In the genomic region with DNA sequence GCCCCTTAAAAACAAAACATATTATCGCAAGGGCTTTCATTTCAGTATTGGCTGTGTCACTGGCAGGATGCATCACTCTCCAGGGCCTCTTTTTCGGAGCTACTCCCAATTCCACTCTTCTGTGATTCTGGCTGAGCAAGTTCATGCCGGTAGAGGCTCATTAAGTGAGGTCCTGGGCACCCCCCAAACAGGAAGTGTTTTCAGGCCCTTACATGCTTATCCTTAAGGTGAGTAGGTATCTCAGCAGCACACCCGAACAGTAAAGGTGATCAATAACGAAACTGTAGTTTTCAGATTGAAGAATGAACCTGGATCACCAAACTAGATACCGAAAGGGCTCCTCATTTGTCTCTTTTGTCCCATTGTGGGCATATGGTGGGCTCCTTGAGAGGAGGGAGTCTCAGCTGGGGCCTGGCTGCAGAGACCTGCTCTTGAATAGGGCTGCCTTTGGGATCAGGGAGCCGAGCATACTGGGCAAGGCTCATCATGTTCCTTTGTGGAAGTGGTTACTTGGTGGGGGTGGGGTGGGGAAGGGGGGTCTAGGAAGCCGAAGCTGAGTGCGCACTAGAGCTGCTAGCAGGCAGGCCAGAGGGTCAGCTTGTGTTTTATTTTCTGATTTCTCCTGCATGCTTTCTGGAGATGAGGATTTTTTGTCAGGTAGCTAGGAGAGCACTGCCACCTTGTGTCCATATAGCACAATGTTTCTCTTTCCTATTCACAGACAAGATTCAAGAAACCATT, we compare ENCODE assay signal across 1 cellular context.
A peak's percentile ranks its signal among the peaks of the same experiment; 100 is the strongest.
TF ChIP-seq lines count a peak whose summit lies in the region.

No MANE protein-coding gene starts in this region.

TF ChIP-seq in HepG2, 621 proteins besides CTCF, POLR2A, EP300 and RAD21 (continued from another document):
- TF ChIP-seq, protein P1, sequence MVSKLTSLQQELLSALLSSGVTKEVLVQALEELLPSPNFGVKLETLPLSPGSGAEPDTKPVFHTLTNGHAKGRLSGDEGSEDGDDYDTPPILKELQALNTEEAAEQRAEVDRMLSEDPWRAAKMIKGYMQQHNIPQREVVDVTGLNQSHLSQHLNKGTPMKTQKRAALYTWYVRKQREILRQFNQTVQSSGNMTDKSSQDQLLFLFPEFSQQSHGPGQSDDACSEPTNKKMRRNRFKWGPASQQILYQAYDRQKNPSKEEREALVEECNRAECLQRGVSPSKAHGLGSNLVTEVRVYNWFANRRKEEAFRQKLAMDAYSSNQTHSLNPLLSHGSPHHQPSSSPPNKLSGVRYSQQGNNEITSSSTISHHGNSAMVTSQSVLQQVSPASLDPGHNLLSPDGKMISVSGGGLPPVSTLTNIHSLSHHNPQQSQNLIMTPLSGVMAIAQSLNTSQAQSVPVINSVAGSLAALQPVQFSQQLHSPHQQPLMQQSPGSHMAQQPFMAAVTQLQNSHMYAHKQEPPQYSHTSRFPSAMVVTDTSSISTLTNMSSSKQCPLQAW (CRISPR knock-in tag; IDR thresholded peaks at IDR 0.05): no peak
- TF ChIP-seq ZBTB21 (CRISPR knock-in tag; IDR thresholded peaks at IDR 0.05): no peak
- TF ChIP-seq, protein P2, sequence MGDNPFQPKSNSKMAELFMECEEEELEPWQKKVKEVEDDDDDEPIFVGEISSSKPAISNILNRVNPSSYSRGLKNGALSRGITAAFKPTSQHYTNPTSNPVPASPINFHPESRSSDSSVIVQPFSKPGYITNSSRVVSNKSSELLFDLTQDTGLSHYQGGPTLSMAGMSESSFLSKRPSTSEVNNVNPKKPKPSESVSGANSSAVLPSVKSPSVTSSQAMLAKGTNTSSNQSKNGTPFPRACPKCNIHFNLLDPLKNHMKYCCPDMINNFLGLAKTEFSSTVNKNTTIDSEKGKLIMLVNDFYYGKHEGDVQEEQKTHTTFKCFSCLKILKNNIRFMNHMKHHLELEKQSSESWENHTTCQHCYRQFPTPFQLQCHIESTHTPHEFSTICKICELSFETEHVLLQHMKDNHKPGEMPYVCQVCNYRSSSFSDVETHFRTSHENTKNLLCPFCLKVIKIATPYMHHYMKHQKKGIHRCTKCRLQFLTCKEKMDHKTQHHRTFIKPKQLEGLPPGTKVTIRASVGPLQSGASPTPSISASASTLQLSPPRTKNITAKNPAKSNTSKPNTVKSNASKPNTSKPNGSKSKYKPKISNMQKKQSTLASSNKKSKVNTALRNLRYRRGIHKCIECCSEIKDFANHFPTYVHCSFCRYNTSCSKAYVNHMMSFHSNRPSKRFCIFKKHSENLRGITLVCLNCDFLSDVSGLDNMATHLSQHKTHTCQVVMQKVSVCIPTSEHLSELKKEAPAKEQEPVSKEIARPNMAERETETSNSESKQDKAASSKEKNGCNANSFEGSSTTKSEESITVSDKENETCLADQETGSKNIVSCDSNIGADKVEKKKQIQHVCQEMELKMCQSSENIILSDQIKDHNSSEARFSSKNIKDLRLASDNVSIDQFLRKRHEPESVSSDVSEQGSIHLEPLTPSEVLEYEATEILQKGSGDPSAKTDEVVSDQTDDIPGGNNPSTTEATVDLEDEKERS (CRISPR knock-in tag; IDR thresholded peaks at IDR 0.05): no peak
- TF ChIP-seq ZFYVE20 (CRISPR knock-in tag; IDR thresholded peaks at IDR 0.05; ENCODE audit: borderline replicate concordance, low read depth): no peak
- no peak for TF ChIP-seq ZC3H13 (CRISPR knock-in tag; IDR thresholded peaks at IDR 0.05)
- no peak for TF ChIP-seq ZNF33A (CRISPR knock-in tag; IDR thresholded peaks at IDR 0.05; ENCODE audit: borderline replicate concordance)
- TF ChIP-seq SMARCE1 (IDR thresholded peaks at IDR 0.05; ENCODE audit: borderline replicate concordance): no peak
- no peak for TF ChIP-seq ZNF589 (CRISPR knock-in tag; conservative IDR thresholded peaks at IDR 0.05)
- no peak for TF ChIP-seq SUZ12 (IDR thresholded peaks at IDR 0.05; ENCODE audit: low read depth, low read length)
- no peak for TF ChIP-seq ZNF207 (IDR thresholded peaks at IDR 0.05; ENCODE audit: borderline replicate concordance)
- no peak for TF ChIP-seq JUND (CRISPR knock-in tag; IDR thresholded peaks at IDR 0.05)
- TF ChIP-seq SAP130 (CRISPR knock-in tag; IDR thresholded peaks at IDR 0.05; ENCODE audit: low read depth): peak; percentile 74
- TF ChIP-seq ZNF138 (CRISPR knock-in tag; IDR thresholded peaks at IDR 0.05; ENCODE audit: low read depth): no peak
- TF ChIP-seq STAG1 (CRISPR knock-in tag; IDR thresholded peaks at IDR 0.05): peak; percentile 98
- TF ChIP-seq, protein P3, sequence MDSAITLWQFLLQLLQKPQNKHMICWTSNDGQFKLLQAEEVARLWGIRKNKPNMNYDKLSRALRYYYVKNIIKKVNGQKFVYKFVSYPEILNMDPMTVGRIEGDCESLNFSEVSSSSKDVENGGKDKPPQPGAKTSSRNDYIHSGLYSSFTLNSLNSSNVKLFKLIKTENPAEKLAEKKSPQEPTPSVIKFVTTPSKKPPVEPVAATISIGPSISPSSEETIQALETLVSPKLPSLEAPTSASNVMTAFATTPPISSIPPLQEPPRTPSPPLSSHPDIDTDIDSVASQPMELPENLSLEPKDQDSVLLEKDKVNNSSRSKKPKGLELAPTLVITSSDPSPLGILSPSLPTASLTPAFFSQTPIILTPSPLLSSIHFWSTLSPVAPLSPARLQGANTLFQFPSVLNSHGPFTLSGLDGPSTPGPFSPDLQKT (CRISPR knock-in tag; IDR thresholded peaks at IDR 0.05; ENCODE audit: borderline replicate concordance): no peak
- no peak for TF ChIP-seq SIX4 (CRISPR knock-in tag; IDR thresholded peaks at IDR 0.05)
- TF ChIP-seq, protein P4, sequence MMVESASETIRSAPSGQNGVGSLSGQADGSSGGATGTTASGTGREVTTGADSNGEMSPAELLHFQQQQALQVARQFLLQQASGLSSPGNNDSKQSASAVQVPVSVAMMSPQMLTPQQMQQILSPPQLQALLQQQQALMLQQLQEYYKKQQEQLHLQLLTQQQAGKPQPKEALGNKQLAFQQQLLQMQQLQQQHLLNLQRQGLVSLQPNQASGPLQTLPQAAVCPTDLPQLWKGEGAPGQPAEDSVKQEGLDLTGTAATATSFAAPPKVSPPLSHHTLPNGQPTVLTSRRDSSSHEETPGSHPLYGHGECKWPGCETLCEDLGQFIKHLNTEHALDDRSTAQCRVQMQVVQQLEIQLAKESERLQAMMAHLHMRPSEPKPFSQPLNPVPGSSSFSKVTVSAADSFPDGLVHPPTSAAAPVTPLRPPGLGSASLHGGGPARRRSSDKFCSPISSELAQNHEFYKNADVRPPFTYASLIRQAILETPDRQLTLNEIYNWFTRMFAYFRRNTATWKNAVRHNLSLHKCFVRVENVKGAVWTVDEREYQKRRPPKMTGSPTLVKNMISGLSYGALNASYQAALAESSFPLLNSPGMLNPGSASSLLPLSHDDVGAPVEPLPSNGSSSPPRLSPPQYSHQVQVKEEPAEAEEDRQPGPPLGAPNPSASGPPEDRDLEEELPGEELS (CRISPR knock-in tag; IDR thresholded peaks at IDR 0.05): 0 out of 2 replicates have a peak, but pooled peaks have one; percentile 16
- TF ChIP-seq, protein P5, sequence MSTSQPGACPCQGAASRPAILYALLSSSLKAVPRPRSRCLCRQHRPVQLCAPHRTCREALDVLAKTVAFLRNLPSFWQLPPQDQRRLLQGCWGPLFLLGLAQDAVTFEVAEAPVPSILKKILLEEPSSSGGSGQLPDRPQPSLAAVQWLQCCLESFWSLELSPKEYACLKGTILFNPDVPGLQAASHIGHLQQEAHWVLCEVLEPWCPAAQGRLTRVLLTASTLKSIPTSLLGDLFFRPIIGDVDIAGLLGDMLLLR (CRISPR knock-in tag; IDR thresholded peaks at IDR 0.05): no peak
- no peak for TF ChIP-seq SRSF9 (IDR thresholded peaks at IDR 0.05; ENCODE audit: borderline replicate concordance, insufficient read depth, low read depth, low read length, poor library complexity, severe bottlenecking)
- TF ChIP-seq, protein P6, sequence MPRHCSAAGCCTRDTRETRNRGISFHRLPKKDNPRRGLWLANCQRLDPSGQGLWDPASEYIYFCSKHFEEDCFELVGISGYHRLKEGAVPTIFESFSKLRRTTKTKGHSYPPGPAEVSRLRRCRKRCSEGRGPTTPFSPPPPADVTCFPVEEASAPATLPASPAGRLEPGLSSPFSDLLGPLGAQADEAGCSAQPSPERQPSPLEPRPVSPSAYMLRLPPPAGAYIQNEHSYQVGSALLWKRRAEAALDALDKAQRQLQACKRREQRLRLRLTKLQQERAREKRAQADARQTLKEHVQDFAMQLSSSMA (CRISPR knock-in tag; IDR thresholded peaks at IDR 0.05): no peak
- peak; percentile 30; the same call in 1 of the 2 replicates for TF ChIP-seq GATAD2A (CRISPR knock-in tag; IDR thresholded peaks at IDR 0.05)
- TF ChIP-seq ZNF337 (CRISPR knock-in tag; IDR thresholded peaks at IDR 0.05; ENCODE audit: borderline replicate concordance, low read depth): no peak
